11 cellular contexts compared by ENCODE assay signal in the genomic region with DNA sequence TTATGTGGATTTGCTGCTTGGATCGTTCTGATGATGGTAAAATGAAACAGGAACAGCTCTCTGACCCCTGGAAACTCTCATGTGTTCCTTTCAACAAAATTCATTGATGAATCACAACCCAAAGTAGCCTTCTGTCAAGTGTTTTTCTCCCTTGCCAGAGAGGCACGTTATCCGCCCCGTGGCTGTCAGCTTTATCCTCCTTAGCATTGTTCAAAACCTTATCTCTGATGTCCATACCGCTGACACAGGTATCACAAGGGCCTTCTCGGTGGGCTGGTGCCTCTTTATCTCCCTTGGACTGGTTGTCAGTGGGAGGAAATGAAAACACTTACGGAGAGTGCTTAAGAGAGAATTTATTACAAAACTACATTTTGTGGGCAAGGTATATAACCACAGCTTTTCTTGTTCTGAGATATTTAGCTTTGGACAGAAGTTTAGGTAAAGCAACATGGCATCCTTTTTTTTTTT.
DNase-seq lines count a peak whose midpoint lies in the region; ATAC-seq lines count a peak whose summit lies in the region.
"Had no signal": no experiment of that assay in that cellular context is flagged by ENCODE, and none has a peak within 500 bp of the region (broad histone marks: within the 10 kb centered on the region; RNA-seq: fewer than 3 reads in every experiment).

No MANE protein-coding gene starts in this region.

- H3K4me3 Mint-ChIP-seq in activated naive CD8-positive, alpha-beta T cell: no peak overlapping the region
- H3K4me3 Mint-ChIP-seq in stimulated activated naive CD8-positive, alpha-beta T cell treated with anti-CD3 and anti-CD28 coated beads, Interleukin-15, amount 100 ng/mL, for 72 hours: peak overlapping the region; percentile 54 to 68
- H3K4me3 Mint-ChIP-seq: nephron progenitor cell had no signal

- peaks cover 2% of the 10 kb centered on the region for H3K36me3 Mint-ChIP-seq in activated naive CD8-positive, alpha-beta T cell

- peak; percentile 46 for DNase-seq in stimulated activated CD4-positive, alpha-beta T cell treated with anti-CD3 and anti-CD28 coated beads, Interleukin-15, amount 100 ng/mL, for 24 hours
- DNase-seq in stimulated activated CD4-positive, alpha-beta T cell treated with anti-CD3 and anti-CD28 coated beads, Interleukin-1b, Interleukin-23, amount 100 ng/mL, for 48 hours: no peak
- peak; percentile 2 to 35 for DNase-seq in stimulated activated naive CD8-positive, alpha-beta T cell treated with anti-CD3 and anti-CD28 coated beads, Interleukin-15, amount 100 ng/mL, for 72 hours
- no peak for DNase-seq in posterior vena cava (ENCODE audit: low spot score)
- DNase-seq in NCI-H446 treated with DMSO at 0.1 percent for 48 hours (lab: John Stamatoyannopoulos, UW): no peak
- no peak for DNase-seq in AML-193 (lab: John Stamatoyannopoulos, UW)
- DNase-seq: BE2C, caudate nucleus, nephron progenitor cell had no signal

- peak overlapping the region; percentile 50 for H3K27ac Mint-ChIP-seq in activated naive CD8-positive, alpha-beta T cell
- H3K27ac Mint-ChIP-seq in stimulated activated naive CD8-positive, alpha-beta T cell treated with anti-CD3 and anti-CD28 coated beads, Interleukin-15, amount 100 ng/mL, for 72 hours: peak overlapping the region in 1 of 2 donors; percentile 90

- H3K27me3 Mint-ChIP-seq in activated naive CD8-positive, alpha-beta T cell: no peaks in the 10 kb centered on the region
- peaks cover 11% of the 10 kb centered on the region for H3K27me3 Mint-ChIP-seq in stimulated activated naive CD8-positive, alpha-beta T cell treated with anti-CD3 and anti-CD28 coated beads, Interleukin-15, amount 100 ng/mL, for 72 hours

- intact Hi-C loops in posterior vena cava (cut with DNase I): no loop called here

- no peaks in the 10 kb centered on the region for H3K9me3 Mint-ChIP-seq in activated naive CD8-positive, alpha-beta T cell (ENCODE audit: low read depth)
- H3K9me3 Mint-ChIP-seq in stimulated activated naive CD8-positive, alpha-beta T cell treated with anti-CD3 and anti-CD28 coated beads, Interleukin-15, amount 100 ng/mL, for 72 hours: no peaks in the 10 kb centered on the region
- H3K9me3 Mint-ChIP-seq: nephron progenitor cell had no signal

- peak; percentile 71 for ATAC-seq in HG03457 (IDR thresholded peaks at IDR 0.05; ENCODE audit: unreplicated experiment)
- ATAC-seq in stimulated activated naive CD8-positive, alpha-beta T cell treated with anti-CD3 and anti-CD28 coated beads, Interleukin-15, amount 100 ng/mL, for 72 hours: peak; percentile 84

- H3K4me1 Mint-ChIP-seq in activated naive CD8-positive, alpha-beta T cell (ENCODE audit: low read depth): peaks cover 9% of the 10 kb centered on the region
- H3K4me1 Mint-ChIP-seq in stimulated activated naive CD8-positive, alpha-beta T cell treated with anti-CD3 and anti-CD28 coated beads, Interleukin-15, amount 100 ng/mL, for 72 hours: peaks cover 31% of the 10 kb centered on the region

Comparison
In these comparisons a context has a peak if more than half of its experiments do, and no peak if none do; other contexts are left out.
1. DNase-seq: peak in stimulated activated CD4-positive, alpha-beta T cell treated with anti-CD3 and anti-CD28 coated beads, Interleukin-15, amount 100 ng/mL, for 24 hours (single experiment) and stimulated activated naive CD8-positive, alpha-beta T cell treated with anti-CD3 and anti-CD28 coated beads, Interleukin-15, amount 100 ng/mL, for 72 hours (2 of 2); none in stimulated activated CD4-positive, alpha-beta T cell treated with anti-CD3 and anti-CD28 coated beads, Interleukin-1b, Interleukin-23, amount 100 ng/mL, for 48 hours (single experiment), posterior vena cava (single experiment), NCI-H446 treated with DMSO at 0.1 percent for 48 hours (single experiment) and AML-193 (0 of 2).